In the genomic region with DNA sequence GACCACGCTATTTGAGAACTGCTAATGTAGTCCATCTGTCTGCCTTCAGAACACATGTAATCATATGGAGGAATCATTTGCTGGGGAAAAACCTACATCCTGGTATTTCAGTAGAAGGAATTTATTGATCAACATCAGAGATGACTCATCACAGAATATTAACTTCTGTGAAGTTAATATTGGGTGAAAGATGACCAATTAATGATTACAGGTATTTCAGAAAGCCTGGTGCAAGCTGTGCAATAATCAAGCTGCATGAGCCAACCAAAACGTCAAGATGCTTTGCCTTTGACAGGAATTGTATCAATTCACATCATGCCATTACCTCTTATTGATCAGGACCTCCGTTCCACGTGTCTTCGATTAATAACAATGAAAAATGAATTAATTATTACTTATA, we compare ENCODE assay signal across 27 cellular contexts. TPM values are rescaled to one million over a fixed set of nuclear protein-coding genes. Genes with fewer than 3 reads are reported as not detected.
DNase-seq lines count a peak whose midpoint lies in the region; ATAC-seq, FAIRE-seq and TF ChIP-seq lines count a peak whose summit lies in the region.
"Had no signal": no experiment of that assay in that cellular context is flagged by ENCODE, and none has a peak within 500 bp of the region (broad histone marks: within the 10 kb centered on the region; RNA-seq: fewer than 3 reads in every experiment).

No MANE protein-coding gene starts in this region.

- no peak for TF ChIP-seq EP300 in A549 (IDR thresholded peaks at IDR 0.05)

- no peak for TF ChIP-seq POLR2A in A549 (IDR thresholded peaks at IDR 0.05; ENCODE audit: low read length)

- FAIRE-seq in A549 (lab: Jason Lieb, UNC) = no peak
- FAIRE-seq: A204.1, GM12891, GM18507, GM19239, H1 had no signal

- TF ChIP-seq RAD21 in A549 (conservative IDR thresholded peaks at IDR 0.05 in 1 of 2, IDR thresholded peaks at IDR 0.05 in 1 of 2) = no peak

- peaks cover 8% of the 10 kb centered on the region for H3K4me1 Mint-ChIP-seq in neural progenitor cell
- H3K4me1 Mint-ChIP-seq: CD14-positive monocyte; CD8-positive, alpha-beta memory T cell had no signal

- H4K20me1 ChIP-seq in neural progenitor cell (ENCODE audit: low read depth) = no peaks in the 10 kb centered on the region
- H4K20me1 ChIP-seq: BLaER1 treated with 17β-estradiol and CSF1 and Interleukin-3, amounts not matched to agents 10 nM and 100 nM had no signal

- no peak for ATAC-seq in A549
- no peak for ATAC-seq in GM18520 (IDR thresholded peaks at IDR 0.05; ENCODE audit: unreplicated experiment)

- no peaks in the 10 kb centered on the region for H3K36me3 ChIP-seq in neural progenitor cell
- H3K36me3 ChIP-seq: BE2C; BLaER1 treated with 17β-estradiol and CSF1 and Interleukin-3, amounts not matched to agents 10 nM and 100 nM had no signal

- 72% methylated on average over 5 of the region's 5 CpGs for WGBS in A549 (ENCODE audit: missing lambda C conversion rate)

- intact Hi-C loops in dorsolateral prefrontal cortex (cut with DNase I) = no loop called here

- CTCF ChIA-PET in A549 (lab: Yijun Ruan, JAX) = interaction anchor here (1.2 kb wide), 1 partner anchor 13 kb away, joined by 3 read pairs; no protein-coding TSS in a partner anchor

- no peak overlapping the region for H3K9ac ChIP-seq in neural progenitor cell
- H3K9ac ChIP-seq: BLaER1 treated with 17β-estradiol and CSF1 and Interleukin-3, amounts not matched to agents 10 nM and 100 nM; GM23248 had no signal

- H3K4me2 ChIP-seq in A549 (no peak overlapping the region), neural progenitor cell (no peak overlapping the region)
- H3K4me2 ChIP-seq: BLaER1 treated with 17β-estradiol and CSF1 and Interleukin-3, amounts not matched to agents 10 nM and 100 nM had no signal

- H3K9me3 ChIP-seq in A549 (no peaks in the 10 kb centered on the region), neural progenitor cell (ENCODE audit: low read depth) (no peaks in the 10 kb centered on the region)
- H3K9me3 ChIP-seq: BE2C; BLaER1 treated with 17β-estradiol and CSF1 and Interleukin-3, amounts not matched to agents 10 nM and 100 nM had no signal

- H3K4me3 ChIP-seq in A549 (no peak overlapping the region), neural progenitor cell (no peak overlapping the region), dorsolateral prefrontal cortex (no peak overlapping the region)
- H3K4me3 ChIP-seq: BLaER1 treated with 17β-estradiol and CSF1 and Interleukin-3, amounts not matched to agents 10 nM and 100 nM; GM23248 had no signal

- TF ChIP-seq CTCF in A549 (IDR thresholded peaks at IDR 0.05) = no peak
- TF ChIP-seq CTCF in neural progenitor cell (IDR thresholded peaks at IDR 0.05) = no peak
- no peak for TF ChIP-seq CTCF in dorsolateral prefrontal cortex (IDR thresholded peaks at IDR 0.05 in 54 of 56, conservative IDR thresholded peaks at IDR 0.05 in 2 of 56; ENCODE audit: low read depth in 1 of 56, partially characterized antibody in 56 of 56)

- DNase-seq in A549 (ENCODE audit: low read depth in 1 of 2, low spot score in 1 of 2) = no peak
- DNase-seq in kidney tubule cell (ENCODE audit: low spot score) = peak; percentile 49
- DNase-seq in neural progenitor cell (ENCODE audit: low spot score) = no peak
- DNase-seq in renal cortical epithelial cell (ENCODE audit: low read depth) = peak; percentile 58
- no peak for DNase-seq in middle frontal gyrus (ENCODE audit: extremely low spot score, low spot score)
- no peak for DNase-seq in dorsolateral prefrontal cortex
- DNase-seq: ACHN; AML-193; BE2C; CD4-positive, alpha-beta T cell; CD8-positive, alpha-beta memory T cell; DMS53; DMS79 treated with DMSO at 0.1 percent for 48 hours; GF-D8; GM23248; H7; HCEC 1CT had no signal

- H2AFZ ChIP-seq in neural progenitor cell (replicated peaks) = no peak overlapping the region
- H2AFZ ChIP-seq: GM23248 had no signal

- no peaks in the 10 kb centered on the region for H3K9me3 Mint-ChIP-seq in neural progenitor cell
- H3K9me3 Mint-ChIP-seq: CD4-positive, alpha-beta T cell; CD8-positive, alpha-beta memory T cell had no signal

- POLR2A ChIA-PET in A549 (lab: Yijun Ruan, JAX) = no interaction called here

- no peak overlapping the region for H3K4me3 Mint-ChIP-seq in neural progenitor cell
- H3K4me3 Mint-ChIP-seq: CD14-positive monocyte; CD4-positive, alpha-beta T cell; CD8-positive, alpha-beta memory T cell had no signal

- no peaks in the 10 kb centered on the region for H3K36me3 Mint-ChIP-seq in neural progenitor cell
- H3K36me3 Mint-ChIP-seq: CD14-positive monocyte; CD8-positive, alpha-beta memory T cell had no signal

- no peaks in the 10 kb centered on the region for H3K79me2 ChIP-seq in neural progenitor cell (ENCODE audit: low read depth)

- H3K4me1 ChIP-seq in A549 (peaks cover 24% of the 10 kb centered on the region), neural progenitor cell (no peaks in the 10 kb centered on the region)
- H3K4me1 ChIP-seq: BE2C had no signal

- H3K27me3 ChIP-seq in neural progenitor cell (no peaks in the 10 kb centered on the region), dorsolateral prefrontal cortex (no peaks in the 10 kb centered on the region)
- H3K27me3 ChIP-seq: BE2C; BLaER1 treated with 17β-estradiol and CSF1 and Interleukin-3, amounts not matched to agents 10 nM and 100 nM had no signal

- peak overlapping the region; percentile 6 for H3K27ac Mint-ChIP-seq in neural progenitor cell
- H3K27ac Mint-ChIP-seq: CD14-positive monocyte; CD4-positive, alpha-beta T cell; CD8-positive, alpha-beta memory T cell had no signal

- no peaks in the 10 kb centered on the region for H3F3A ChIP-seq in neural progenitor cell (ENCODE audit: low read depth)

- H3K27ac ChIP-seq in A549 (no peak overlapping the region), neural progenitor cell (no peak overlapping the region), dorsolateral prefrontal cortex (no peak overlapping the region)
- H3K27ac ChIP-seq: 22Rv1; BLaER1 treated with 17β-estradiol and CSF1 and Interleukin-3, amounts not matched to agents 10 nM and 100 nM; GM23248 had no signal

- H3K27me3 Mint-ChIP-seq in neural progenitor cell (ENCODE audit: insufficient read depth, low read depth) = peaks cover 3% of the 10 kb centered on the region
- H3K27me3 Mint-ChIP-seq: CD4-positive, alpha-beta T cell had no signal

TF ChIP-seq in A549, 52 proteins besides CTCF, POLR2A, EP300 and RAD21:
- TF ChIP-seq MAFK (IDR thresholded peaks at IDR 0.05; ENCODE audit: partially characterized antibody) (no peak), FOSL2 (IDR thresholded peaks at IDR 0.05) (no peak), FOSL2 (CRISPR knock-in tag; IDR thresholded peaks at IDR 0.05) (peak; percentile 63)
TF ChIP-seq in A549: peak in this region for 1.

RNA-seq across cellular contexts. Expression of a gene that starts 9.4 kb away (rescaled TPM):
- polyA plus RNA-seq in A549 (2011; rRNA removed) (155 and 202 TPM in 2 replicates), A549 (2017; fragmentation: RNase III; extraction: RNeasy Plus Mini Kit Qiagen cat#74134 plus additional on column Dnase treatment) (85.2 to 107 TPM (median 93.9 TPM) in 3 replicates)
- polyA plus RNA-seq in A549 (2012; cell fraction: cytosol; rRNA removed) = 83.2 and 110 TPM in 2 replicates
- 60.9 and 68.9 TPM in 2 replicates for polyA plus RNA-seq in A549 (2012; cell fraction: nucleus; rRNA removed)
- 66.4 and 97.0 TPM in 2 replicates for polyA minus RNA-seq in A549 (2011; rRNA and poly(A)+ RNA removed)
- total RNA-seq in neural progenitor cell (ENCODE audit: low replicate concordance) (18.5 and 29.1 TPM in 2 replicates), renal cortical epithelial cell (54.2 and 293 TPM in 2 replicates), dorsolateral prefrontal cortex (100 to 1,000 TPM in 1 of 120 experiments, 10 to 100 TPM in 119; 43.6 to 101 (median 74.3) TPM)
- total RNA-seq: G401 had no signal

Comparison
In these comparisons a context has a peak if more than half of its experiments do, and no peak if none do; other contexts are left out.
1. DNase-seq: peak in kidney tubule cell (single experiment) and renal cortical epithelial cell (single experiment); none in A549 (0 of 2), neural progenitor cell (single experiment), middle frontal gyrus (single experiment) and dorsolateral prefrontal cortex (0 of 10).